In genomic region chr2:217149087-217149660, GRCh38 we compare ENCODE assay signal across 1 cellular context.
TF ChIP-seq lines count a peak whose summit lies in the region.

No MANE protein-coding gene starts in this region.

TF ChIP-seq in GM23338, 12 proteins besides CTCF, POLR2A, EP300 and RAD21 (continued from another document):
- TF ChIP-seq ZNF462 (CRISPR knock-in tag; IDR thresholded peaks at IDR 0.05) = no peak
- TF ChIP-seq STAT1 (IDR thresholded peaks at IDR 0.05; ENCODE audit: unreplicated experiment) = no peak
TF ChIP-seq in GM23338: peak in this region for 0.
